In the genomic region with DNA sequence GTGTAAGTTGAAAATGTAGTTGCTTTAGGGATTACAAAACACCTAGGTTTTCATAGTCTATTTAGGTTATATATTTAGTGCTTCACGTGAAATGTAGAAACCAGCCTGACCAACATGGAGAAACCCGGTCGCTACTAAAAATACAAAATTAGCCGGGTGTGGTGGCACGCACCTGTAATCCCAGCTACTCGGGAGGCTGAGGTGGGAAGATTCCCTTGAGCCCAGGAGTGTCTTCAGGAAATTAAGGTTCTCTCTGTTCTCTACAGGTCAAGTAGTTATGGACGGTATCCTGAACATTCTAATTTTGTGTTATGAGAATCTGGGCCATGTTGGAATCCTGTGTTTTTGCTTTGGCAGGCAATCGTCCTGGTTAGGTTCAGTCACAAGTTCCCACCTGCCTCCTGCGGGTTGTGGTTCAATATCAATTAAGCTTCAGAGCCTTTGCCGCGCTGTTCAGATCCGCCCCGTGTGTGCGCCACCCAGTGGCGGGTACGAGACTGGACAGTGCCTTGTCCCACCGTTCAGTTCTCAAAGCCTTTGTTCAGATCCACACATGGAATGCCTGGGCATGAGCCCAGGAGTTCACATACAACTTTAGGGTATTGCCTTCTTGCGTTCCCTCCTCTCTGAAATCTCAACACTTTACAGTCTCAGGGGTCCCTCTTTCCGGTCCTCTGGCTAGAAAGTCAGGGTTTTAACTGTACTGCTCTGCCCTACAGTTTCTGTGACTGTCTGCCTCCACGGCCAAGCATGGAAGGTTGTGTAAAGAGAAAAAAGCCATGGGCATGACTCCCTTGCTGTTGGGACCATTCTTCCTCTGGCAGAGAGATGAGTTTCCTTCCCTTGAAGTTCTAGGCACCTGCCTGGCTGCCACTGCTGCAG, we compare ENCODE assay signal across 8 cellular contexts. TPM values are rescaled to one million over a fixed set of nuclear protein-coding genes. Genes with fewer than 3 reads are reported as not detected.
DNase-seq lines count a peak whose midpoint lies in the region; ATAC-seq and TF ChIP-seq lines count a peak whose summit lies in the region.

No MANE protein-coding gene starts in this region.

- WGBS in GM23248 (ENCODE audit: low coverage in 1 of 2, low lambda C conversion rate in 2 of 2, missing lambda C conversion rate in 2 of 2), 2 experiments = 22 to 23% methylated on average over 20 of the region's 20 CpGs
- WGBS in sigmoid colon, 2 donors = 24 to 33% methylated on average over 20 of the region's 20 CpGs

- in situ Hi-C loops in GM23248 (cut with MboI) = no loop called here

- H3F3A ChIP-seq in GM23248 (ENCODE audit: insufficient read depth) = peaks cover 5% of the 10 kb centered on the region; the same call in 1 of the 2 replicates

- peak; percentile 51 to 85 (median 69) for TF ChIP-seq CTCF in sigmoid colon (IDR thresholded peaks at IDR 0.05)

- no peak for ATAC-seq in HG03469 (IDR thresholded peaks at IDR 0.05; ENCODE audit: unreplicated experiment)

- H3K9me2 ChIP-seq in GM23248 (ENCODE audit: insufficient read depth) = no peaks in the 10 kb centered on the region

- no peak overlapping the region for H3K27ac ChIP-seq in GM23248
- H3K27ac ChIP-seq in sigmoid colon = no peak overlapping the region

- H3K4me1 Mint-ChIP-seq in T-helper 2 cell treated with Interferon-gamma antibody and Interleukin-4, amounts not matched to agents 5 μg/mL and 100 μg/mL, for 36 hours (ENCODE audit: low read depth) = peaks cover 6% of the 10 kb centered on the region

- H3K36me3 ChIP-seq in GM23248 (ENCODE audit: low read depth) = no peaks in the 10 kb centered on the region
- peaks cover 0 to 7% (median 2%) of the 10 kb centered on the region in 4 donors for H3K36me3 ChIP-seq in sigmoid colon

- H4K20me1 ChIP-seq in GM23248 (ENCODE audit: insufficient read depth) = no peaks in the 10 kb centered on the region

- no peaks in the 10 kb centered on the region for H3K79me2 ChIP-seq in GM23248 (ENCODE audit: insufficient read depth)

- TF ChIP-seq POLR2A in sigmoid colon (IDR thresholded peaks at IDR 0.05) = no peak

- DNase-seq in COLO668 (lab: John Stamatoyannopoulos, UW; ENCODE audit: unreplicated experiment) (peak; percentile 72), GM23248 (peak; percentile 80), NCI-H146 treated with DMSO at 0.1 percent for 48 hours (lab: John Stamatoyannopoulos, UW; ENCODE audit: unreplicated experiment) (peak; percentile 71), amygdala (lab: John Stamatoyannopoulos, UW) (peak in 37 of 56 donors; percentile 1 to 72 (median 16)), hepatic stellate cell (ENCODE audit: low spot score) (peak; percentile 74), sigmoid colon (peak; percentile 77)
- DNase-seq in T-helper 2 cell treated with Interferon-gamma antibody and Interleukin-4, amounts not matched to agents 5 μg/mL and 100 μg/mL, for 36 hours (ENCODE audit: low spot score) = peak; percentile 70

- no peak for TF ChIP-seq EP300 in sigmoid colon (IDR thresholded peaks at IDR 0.05)

- H3K36me3 Mint-ChIP-seq in T-helper 2 cell treated with Interferon-gamma antibody and Interleukin-4, amounts not matched to agents 5 μg/mL and 100 μg/mL, for 36 hours (ENCODE audit: low read depth) = no peaks in the 10 kb centered on the region

- intact Hi-C loops in sigmoid colon (cut with DNase I) = loop anchor here (5.0 to 10.0 kb wide), 3 partner anchors 75 to 292 kb away; partner anchors contain the start of gene RNFT1

- H3K9me3 Mint-ChIP-seq in T-helper 2 cell treated with Interferon-gamma antibody and Interleukin-4, amounts not matched to agents 5 μg/mL and 100 μg/mL, for 36 hours = no peaks in the 10 kb centered on the region

- H3K27me3 ChIP-seq in GM23248 (replicated peaks; ENCODE audit: insufficient read depth) (0 out of 2 replicates have a peak, but pooled peaks cover 7% of the 10 kb centered on the region), sigmoid colon (no peaks in the 10 kb centered on the region)

- H2AFZ ChIP-seq in GM23248 = peak overlapping the region; percentile 63

- H3K27ac Mint-ChIP-seq in T-helper 2 cell treated with Interferon-gamma antibody and Interleukin-4, amounts not matched to agents 5 μg/mL and 100 μg/mL, for 36 hours = no peak overlapping the region

- no peak overlapping the region for H3K4me2 ChIP-seq in GM23248 (ENCODE audit: unreplicated experiment)

- no peaks in the 10 kb centered on the region for H3K9me3 ChIP-seq in GM23248 (ENCODE audit: low read depth)
- no peaks in the 10 kb centered on the region for H3K9me3 ChIP-seq in sigmoid colon

- peaks cover 15% of the 10 kb centered on the region for H3K27me3 Mint-ChIP-seq in T-helper 2 cell treated with Interferon-gamma antibody and Interleukin-4, amounts not matched to agents 5 μg/mL and 100 μg/mL, for 36 hours (ENCODE audit: low read depth)

- H3K9ac ChIP-seq in GM23248 = no peak overlapping the region

- no peak overlapping the region for H3K4me3 Mint-ChIP-seq in T-helper 2 cell treated with Interferon-gamma antibody and Interleukin-4, amounts not matched to agents 5 μg/mL and 100 μg/mL, for 36 hours

- H3K4me3 ChIP-seq in GM23248 = 0 out of 2 replicates have a peak overlapping the region, but pooled peaks have one; percentile 2
- no peak overlapping the region for H3K4me3 ChIP-seq in sigmoid colon

- H3K4me1 ChIP-seq in GM23248 (ENCODE audit: insufficient read depth) = no peaks in the 10 kb centered on the region
- H3K4me1 ChIP-seq in sigmoid colon = peaks cover 0 to 9% (median 7%) of the 10 kb centered on the region in 4 donors

RNA-seq across cellular contexts. Expression of gene HEATR6, which starts 41.7 kb away (rescaled TPM):
- total RNA-seq in GM23248 (2014; rRNA removed; shearing (Covaris generic)) = 14.9 and 29.3 TPM in 2 replicates
- polyA plus RNA-seq in GM23248 (2016; fragmentation: Nextera tagmentation; extraction: Ambion mirVana) (11.2 and 12.4 TPM in 2 replicates), sigmoid colon (1 to 10 TPM; 2.8 to 8.4 (median 3.0) TPM)
- 10 to 100 TPM in 3 of 4 donors, 1 to 10 TPM in 1; 9.1 to 21.4 (median 19.5) TPM for total RNA-seq in sigmoid colon

Comparison
In these comparisons a context has a peak if more than half of its experiments do, and no peak if none do; other contexts are left out.
1. DNase-seq: peak in every context shown above with its lines; median percentile 80 in GM23248; 77 in sigmoid colon; 74 in hepatic stellate cell; 72 in COLO668; 71 in NCI-H146 treated with DMSO at 0.1 percent for 48 hours; 70 in T-helper 2 cell treated with Interferon-gamma antibody and Interleukin-4, amounts not matched to agents 5 μg/mL and 100 μg/mL, for 36 hours; 16 in amygdala.